ENCODE assay signal across 22 cellular contexts in the genomic region with DNA sequence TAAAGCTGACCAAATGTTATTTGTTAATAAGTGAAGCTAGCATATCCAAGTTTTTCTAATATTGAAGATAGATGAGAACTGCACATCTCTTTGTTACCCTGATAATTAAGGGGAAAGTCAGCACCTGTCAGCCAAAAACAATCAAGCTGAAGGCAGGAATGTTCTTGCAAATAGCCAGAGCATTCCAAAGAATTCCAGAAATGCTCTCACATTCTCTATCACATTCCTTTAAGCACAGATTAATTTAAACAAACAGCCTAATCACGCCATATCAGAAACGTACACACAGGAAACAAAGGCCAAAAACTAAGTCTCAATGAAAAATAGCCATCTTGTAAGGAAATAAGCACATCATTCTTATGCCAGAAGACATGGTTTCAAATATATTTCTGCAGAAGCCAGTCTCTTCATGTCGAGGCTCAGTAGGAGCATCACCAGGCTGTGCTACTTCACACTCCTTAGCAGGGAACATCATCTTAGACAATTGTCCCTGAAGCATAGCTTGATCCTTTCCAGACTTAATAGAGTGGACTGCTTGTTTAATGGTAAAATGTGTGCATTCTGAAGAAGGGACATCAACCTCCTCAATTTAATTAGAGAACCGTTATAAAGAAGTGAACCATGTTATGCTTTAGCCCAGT.
DNase-seq lines count a peak whose midpoint lies in the region; ATAC-seq, FAIRE-seq and TF ChIP-seq lines count a peak whose summit lies in the region.
"Had no signal": no experiment of that assay in that cellular context is flagged by ENCODE, and none has a peak within 500 bp of the region (broad histone marks: within the 10 kb centered on the region; RNA-seq: fewer than 3 reads in every experiment).

No MANE protein-coding gene starts in this region.

- H3K9ac ChIP-seq in HepG2 (ENCODE audit: insufficient read depth, low read depth, low read length): no peak overlapping the region
- no peak overlapping the region for H3K9ac ChIP-seq in Karpas-422 (ENCODE audit: low read length)

- H3K9me2 ChIP-seq in GM23338 (ENCODE audit: insufficient read depth) (no peaks in the 10 kb centered on the region), Karpas-422 (replicated peaks; ENCODE audit: insufficient read depth, low read length) (no peaks in the 10 kb centered on the region)

- H3K4me1 ChIP-seq in GM23338 (ENCODE audit: insufficient read depth) (peaks cover 8% of the 10 kb centered on the region; the same call in 1 of the 2 replicates), HepG2 (ENCODE audit: insufficient read depth, low read length) (no peaks in the 10 kb centered on the region), Karpas-422 (ENCODE audit: low read length) (no peaks in the 10 kb centered on the region)

- H3K4me3 Mint-ChIP-seq in GM23338: no peak overlapping the region
- H3K4me3 Mint-ChIP-seq: brain; dendritic cell treated with granulocyte-macrophage colony-stimulating factor and Interleukin-4, amounts not matched to agents 40 ng/mL and 50 ng/mL, for 4 days; naive B cell had no signal

- H3K36me3 Mint-ChIP-seq in GM23338 (ENCODE audit: low read depth): no peaks in the 10 kb centered on the region
- H3K36me3 Mint-ChIP-seq: activated naive CD4-positive, alpha-beta T cell treated with anti-CD3 and anti-CD28 coated beads, Interleukin-2, amount 50 U/mL, for 72 hours; brain; naive B cell had no signal

- peaks cover 26% of the 10 kb centered on the region for H3K4me1 Mint-ChIP-seq in GM23338
- H3K4me1 Mint-ChIP-seq: naive B cell had no signal

- no peak for TF ChIP-seq RAD21 in HepG2 (CRISPR knock-in tag; IDR thresholded peaks at IDR 0.05)

- H3K4me3 ChIP-seq in GM23338: no peak overlapping the region
- no peak overlapping the region for H3K4me3 ChIP-seq in retinal pigment epithelial cell (ENCODE audit: low read length)
- no peak overlapping the region for H3K4me3 ChIP-seq in HepG2 (replicated peaks in 1 of 3; ENCODE audit: insufficient read depth in 1 of 3, low read depth in 2 of 3, low read length in 3 of 3)
- no peak overlapping the region for H3K4me3 ChIP-seq in Karpas-422 (ENCODE audit: low read length)
- H3K4me3 ChIP-seq: skin epidermis, thyroid gland had no signal

- H3K27ac ChIP-seq in GM23338 (ENCODE audit: low read depth) (no peak overlapping the region), HepG2 (ENCODE audit: extremely low read length, insufficient read depth, low read length) (no peak overlapping the region), Karpas-422 (ENCODE audit: low read length) (no peak overlapping the region)
- H3K27ac ChIP-seq: skin epidermis, thyroid gland had no signal

- H3K79me2 ChIP-seq in GM23338 (replicated peaks; ENCODE audit: insufficient read depth) (no peaks in the 10 kb centered on the region), HepG2 (ENCODE audit: insufficient read depth, low read length) (no peaks in the 10 kb centered on the region), Karpas-422 (ENCODE audit: low read length) (no peaks in the 10 kb centered on the region)

- no peak for TF ChIP-seq POLR2A in HepG2 (IDR thresholded peaks at IDR 0.05; ENCODE audit: insufficient read depth in 1 of 2, low read depth in 2 of 2, low read length in 2 of 2)

- H3F3A ChIP-seq in GM23338 (replicated peaks; ENCODE audit: low read depth): no peaks in the 10 kb centered on the region

- H4K20me1 ChIP-seq in GM23338 (replicated peaks; ENCODE audit: insufficient read depth) (no peaks in the 10 kb centered on the region), HepG2 (ENCODE audit: insufficient read depth, low read length) (no peaks in the 10 kb centered on the region), Karpas-422 (ENCODE audit: insufficient read depth, low read depth, low read length) (no peaks in the 10 kb centered on the region)

- TF ChIP-seq EP300 in HepG2 (IDR thresholded peaks at IDR 0.05; ENCODE audit: low read depth in 2 of 2, low read length in 2 of 2): no peak
- TF ChIP-seq EP300 in HepG2 (CRISPR knock-in tag; IDR thresholded peaks at IDR 0.05; ENCODE audit: borderline replicate concordance): no peak

- POLR2A ChIA-PET in HepG2 (lab: Yijun Ruan, JAX): no interaction called here

- intact Hi-C loops in HepG2 (cut with micrococcal nuclease; ENCODE audit: unreplicated experiment): no loop called here

- H3K27ac Mint-ChIP-seq in GM23338: peak overlapping the region; percentile 27; the same call in 1 of the 2 replicates
- H3K27ac Mint-ChIP-seq: activated naive CD4-positive, alpha-beta T cell treated with anti-CD3 and anti-CD28 coated beads, Interleukin-2, amount 50 U/mL, for 72 hours; brain; dendritic cell treated with granulocyte-macrophage colony-stimulating factor and Interleukin-4, amounts not matched to agents 40 ng/mL and 50 ng/mL, for 4 days; naive B cell had no signal

- WGBS in HepG2 (ENCODE audit: low lambda C conversion rate): 0% methylated on average over 4 of the region's 4 CpGs

- no peaks in the 10 kb centered on the region for H3K27me3 ChIP-seq in GM23338 (ENCODE audit: insufficient read depth)
- H3K27me3 ChIP-seq in HepG2 (ENCODE audit: control insufficient read depth in 1 of 2, insufficient read depth in 2 of 2, low read length in 2 of 2): no peaks in the 10 kb centered on the region
- H3K27me3 ChIP-seq in Karpas-422 (ENCODE audit: low read length): no peaks in the 10 kb centered on the region
- H3K27me3 ChIP-seq: thyroid gland had no signal

- no peaks in the 10 kb centered on the region for H3K9me3 Mint-ChIP-seq in GM23338
- H3K9me3 Mint-ChIP-seq: activated naive CD4-positive, alpha-beta T cell treated with anti-CD3 and anti-CD28 coated beads, Interleukin-2, amount 50 U/mL, for 72 hours; brain had no signal

- no peaks in the 10 kb centered on the region for H3K9me3 ChIP-seq in HepG2 (ENCODE audit: low read length)
- no peaks in the 10 kb centered on the region for H3K9me3 ChIP-seq in Karpas-422 (ENCODE audit: low read length)
- H3K9me3 ChIP-seq: thyroid gland had no signal

- H3K27me3 Mint-ChIP-seq in GM23338 (ENCODE audit: insufficient read depth, low read depth, poor library complexity): no peaks in the 10 kb centered on the region
- H3K27me3 Mint-ChIP-seq: dendritic cell treated with granulocyte-macrophage colony-stimulating factor and Interleukin-4, amounts not matched to agents 40 ng/mL and 50 ng/mL, for 4 days; naive B cell had no signal

- CTCF ChIA-PET in HepG2 (lab: Yijun Ruan, JAX; ENCODE audit: low intra/inter-chr PET ratio, low total read pairs): no interaction called here

- no peak for TF ChIP-seq CTCF in GM23338 (conservative IDR thresholded peaks at IDR 0.05; ENCODE audit: low read depth in 2 of 2)
- no peak for TF ChIP-seq CTCF in retinal pigment epithelial cell (conservative IDR thresholded peaks at IDR 0.05; ENCODE audit: low read depth, low read length)
- no peak for TF ChIP-seq CTCF in HepG2 (CRISPR knock-in tag; IDR thresholded peaks at IDR 0.05)

- ATAC-seq in GM23338 (peak; percentile 74), HepG2 (no peak)
- ATAC-seq: activated naive CD4-positive, alpha-beta T cell treated with anti-CD3 and anti-CD28 coated beads, Interleukin-2, amount 50 U/mL, for 72 hours; stimulated activated naive CD8-positive, alpha-beta T cell treated with anti-CD3 and anti-CD28 coated beads, Interleukin-15, Interleukin-2, amounts not matched to agents 100 U/mL and 50 U/mL, for 24 hours had no signal

- no peak for FAIRE-seq in HepG2 (lab: Jason Lieb, UNC)
- FAIRE-seq: kidney had no signal

- DNase-seq in GM23338 (ENCODE audit: low spot score) (peak; percentile 70), amniotic epithelial cell (ENCODE audit: low read depth) (peak; percentile 13), iPS DF 19.7 (ENCODE audit: low read depth, low spot score) (peak; percentile 7), retinal pigment epithelial cell (ENCODE audit: low read depth) (peak; percentile 70), HepG2 (ENCODE audit: low spot score) (no peak), Karpas-422 (no peak), NCI-H510A treated with DMSO at 0.1 percent for 48 hours (lab: John Stamatoyannopoulos, UW) (no peak)
- DNase-seq: AML-193; DMS79 treated with DMSO at 0.1 percent for 48 hours; foreskin melanocyte; HCEC 1CT; hypothalamus; kidney; naive B cell; NCI-H1417 treated with DMSO at 0.1 percent for 48 hours; NCI-H526; stimulated activated naive CD8-positive, alpha-beta T cell treated with anti-CD3 and anti-CD28 coated beads, Interleukin-15, Interleukin-2, amounts not matched to agents 100 U/mL and 50 U/mL, for 24 hours; thyroid gland had no signal

- BruUV-seq in HepG2 (replicated peaks; lab: Mats Ljungman, UMichigan): no TSS peak

- in situ Hi-C loops in HepG2 (cut with HindIII; ENCODE audit: extremely low pct_ligation_motif_present, low pct_unique_long_range_greater_than_20kb): no loop called here

- peaks cover 3% of the 10 kb centered on the region; the same call in 1 of the 2 replicates for H3K36me3 ChIP-seq in GM23338 (ENCODE audit: insufficient read depth)
- H3K36me3 ChIP-seq in HepG2 (replicated peaks in 1 of 2; ENCODE audit: control insufficient read depth in 1 of 2, insufficient read depth in 2 of 2, low read length in 2 of 2): no peaks in the 10 kb centered on the region
- no peaks in the 10 kb centered on the region for H3K36me3 ChIP-seq in Karpas-422 (ENCODE audit: insufficient read depth, low read length)
- H3K36me3 ChIP-seq: thyroid gland had no signal

- H3K4me2 ChIP-seq in GM23338: no peak overlapping the region
- H3K4me2 ChIP-seq in HepG2 (ENCODE audit: low read depth, low read length): no peak overlapping the region
- no peak overlapping the region for H3K4me2 ChIP-seq in Karpas-422 (ENCODE audit: low read depth, low read length, poor library complexity, severe bottlenecking)

- H2AFZ ChIP-seq in GM23338 (no peak overlapping the region), HepG2 (ENCODE audit: low read length) (no peak overlapping the region), Karpas-422 (ENCODE audit: low read length) (no peak overlapping the region)

TF ChIP-seq in GM23338, 12 proteins besides CTCF, POLR2A, EP300 and RAD21:
- TF ChIP-seq NANOG (IDR thresholded peaks at IDR 0.05; ENCODE audit: borderline replicate concordance) (peak; percentile 48), STAT1 (IDR thresholded peaks at IDR 0.05; ENCODE audit: unreplicated experiment) (no peak)

TF ChIP-seq in HepG2, 621 proteins besides CTCF, POLR2A, EP300 and RAD21 (continues in another document):
- TF ChIP-seq ZNF761 (CRISPR knock-in tag; conservative IDR thresholded peaks at IDR 0.05): no peak
- TF ChIP-seq ZNF629 (CRISPR knock-in tag; conservative IDR thresholded peaks at IDR 0.05): no peak
- TF ChIP-seq TP53 (CRISPR knock-in tag; conservative IDR thresholded peaks at IDR 0.05): no peak
- no peak for TF ChIP-seq MTA1 (CRISPR knock-in tag; IDR thresholded peaks at IDR 0.05; ENCODE audit: borderline replicate concordance)
- TF ChIP-seq SALL1 (CRISPR knock-in tag; IDR thresholded peaks at IDR 0.05): no peak
- no peak for TF ChIP-seq ZNF552 (CRISPR knock-in tag; IDR thresholded peaks at IDR 0.05; ENCODE audit: borderline replicate concordance)
- no peak for TF ChIP-seq PHB2 (IDR thresholded peaks at IDR 0.05; ENCODE audit: partially characterized antibody)
- no peak for TF ChIP-seq ZNF782 (CRISPR knock-in tag; IDR thresholded peaks at IDR 0.05; ENCODE audit: borderline replicate concordance)
- TF ChIP-seq ZNF564 (CRISPR knock-in tag; IDR thresholded peaks at IDR 0.05): no peak
- no peak for TF ChIP-seq SRY (CRISPR knock-in tag; IDR thresholded peaks at IDR 0.05)

Comparison
In these comparisons a context has a peak if more than half of its experiments do, and no peak if none do; other contexts are left out.
1. DNase-seq: peak in GM23338 (single experiment), amniotic epithelial cell (single experiment), iPS DF 19.7 (single experiment) and retinal pigment epithelial cell (single experiment); none in HepG2 (single experiment), Karpas-422 (single experiment) and NCI-H510A treated with DMSO at 0.1 percent for 48 hours (single experiment).